ENCODE assay signal across 14 cellular contexts in genomic region chr2:191917967-191918651, GRCh38.
DNase-seq lines count a peak whose midpoint lies in the region; ATAC-seq, FAIRE-seq and TF ChIP-seq lines count a peak whose summit lies in the region.
"Had no signal": no experiment of that assay in that cellular context is flagged by ENCODE, and none has a peak within 500 bp of the region (broad histone marks: within the 10 kb centered on the region; RNA-seq: fewer than 3 reads in every experiment).

No MANE protein-coding gene starts in this region.

- no peak overlapping the region for H3K4me2 ChIP-seq in keratinocyte (ENCODE audit: control insufficient read depth, extremely low read depth, insufficient read depth, low read depth, low read length)

- ATAC-seq in Right ventricle myocardium superior (ENCODE audit: poor library complexity) (peak; percentile 96), GM21360 (IDR thresholded peaks at IDR 0.05; ENCODE audit: unreplicated experiment) (no peak), GM18517 (IDR thresholded peaks at IDR 0.05; ENCODE audit: unreplicated experiment) (no peak)

- no peaks in the 10 kb centered on the region for H4K20me1 ChIP-seq in keratinocyte (ENCODE audit: control insufficient read depth, extremely low read depth, insufficient read depth, low read length)

- peak overlapping the region; percentile 62 for H3K27ac Mint-ChIP-seq in chondrocyte (ENCODE audit: unreplicated experiment)
- H3K27ac Mint-ChIP-seq: T-helper 1 cell treated with Interleukin-12 subunit alpha and Interleukin-12 subunit beta and Interleukin-4 antibody, amounts not matched to agents 30 μg/mL and 1 μg/mL, for 36 hours had no signal

- H3K9me3 ChIP-seq in right atrium auricular region, result no peaks in the 10 kb centered on the region
- no peaks in the 10 kb centered on the region for H3K9me3 ChIP-seq in keratinocyte (ENCODE audit: control insufficient read depth, low read depth, low read length)

- H3K36me3 ChIP-seq in right atrium auricular region (no peaks in the 10 kb centered on the region), keratinocyte (ENCODE audit: control insufficient read depth in 2 of 2, extremely low read depth in 1 of 2, insufficient read depth in 2 of 2, low read length in 2 of 2) (no peaks in the 10 kb centered on the region)

- H3K27me3 ChIP-seq in right atrium auricular region (no peaks in the 10 kb centered on the region), keratinocyte (ENCODE audit: control insufficient read depth, extremely low read depth, insufficient read depth, low read length) (no peaks in the 10 kb centered on the region)

- intact Hi-C loops in Right ventricle myocardium superior (cut with DNase I), result loop anchor here (10.0 kb wide), 1 partner anchor 103 kb away; no protein-coding TSS in a partner anchor

- DNase-seq in Right ventricle myocardium superior, result peak; percentile 48
- DNase-seq in right atrium auricular region (ENCODE audit: low spot score), result no peak
- no peak for DNase-seq in chondrocyte (ENCODE audit: low spot score)
- DNase-seq in keratinocyte (ENCODE audit: low read depth, low spot score), result no peak
- DNase-seq in OCI-M1 (lab: John Stamatoyannopoulos, UW), result no peak
- DNase-seq in AML-193 (lab: John Stamatoyannopoulos, UW), result no peak
- DNase-seq: activated CD8-positive, alpha-beta memory T cell treated with anti-CD3 and anti-CD28 coated beads for 24 hours; NCI-H1417 treated with DMSO at 0.1 percent for 48 hours; stimulated activated CD4-positive, alpha-beta T cell treated with anti-CD3 and anti-CD28 coated beads, Interleukin-1b, Interleukin-23, amount 100 ng/mL, for 48 hours had no signal

- peak overlapping the region; percentile 33 for H2AFZ ChIP-seq in keratinocyte (ENCODE audit: control insufficient read depth, low read length)

- no peaks in the 10 kb centered on the region for H3K36me3 Mint-ChIP-seq in chondrocyte (ENCODE audit: low read depth)

- H3K4me3 ChIP-seq in right atrium auricular region (no peak overlapping the region), keratinocyte (ENCODE audit: control insufficient read depth in 2 of 3, extremely low read depth in 1 of 3, insufficient read depth in 2 of 3, low read depth in 1 of 3, low read length in 3 of 3) (no peak overlapping the region)

- H3K27ac ChIP-seq in right atrium auricular region, result no peak overlapping the region
- no peak overlapping the region for H3K27ac ChIP-seq in keratinocyte (ENCODE audit: control insufficient read depth, insufficient read depth, low read length)
- H3K27ac ChIP-seq: RWPE1 had no signal

- H3K4me1 Mint-ChIP-seq in chondrocyte (ENCODE audit: low read depth), result peaks cover 6% of the 10 kb centered on the region

- no peak for FAIRE-seq in keratinocyte (lab: Jason Lieb, UNC)
- FAIRE-seq: colon had no signal

- H3K9me3 Mint-ChIP-seq in chondrocyte (ENCODE audit: low read depth), result peaks cover 3% of the 10 kb centered on the region
- H3K9me3 Mint-ChIP-seq: T-helper 1 cell treated with Interleukin-12 subunit alpha and Interleukin-12 subunit beta and Interleukin-4 antibody, amounts not matched to agents 30 μg/mL and 1 μg/mL, for 36 hours had no signal

- TF ChIP-seq CTCF in right atrium auricular region (IDR thresholded peaks at IDR 0.05), result no peak
- no peak for TF ChIP-seq CTCF in chondrocyte (IDR thresholded peaks at IDR 0.05)
- TF ChIP-seq CTCF in keratinocyte (optimal IDR thresholded peaks at IDR 0.05 in 1 of 3, IDR thresholded peaks at IDR 0.05 in 1 of 3, conservative IDR thresholded peaks at IDR 0.05 in 1 of 3; ENCODE audit: extremely low read depth in 1 of 3, insufficient read depth in 2 of 3, low read length in 3 of 3), result no peak

- H3K4me3 Mint-ChIP-seq in chondrocyte (ENCODE audit: unreplicated experiment), result no peak overlapping the region
- H3K4me3 Mint-ChIP-seq: T-helper 1 cell treated with Interleukin-12 subunit alpha and Interleukin-12 subunit beta and Interleukin-4 antibody, amounts not matched to agents 30 μg/mL and 1 μg/mL, for 36 hours had no signal

- no peak overlapping the region for H3K9ac ChIP-seq in keratinocyte (ENCODE audit: control insufficient read depth, extremely low read depth, insufficient read depth, low read length)

- no peaks in the 10 kb centered on the region for H3K79me2 ChIP-seq in keratinocyte (ENCODE audit: control insufficient read depth, insufficient read depth, low read length)

- H3K4me1 ChIP-seq in right atrium auricular region (peaks cover 0 to 7% of the 10 kb centered on the region in 2 donors), keratinocyte (ENCODE audit: control insufficient read depth, extremely low read depth, insufficient read depth, low read length) (no peaks in the 10 kb centered on the region)

- no peaks in the 10 kb centered on the region for H3K27me3 Mint-ChIP-seq in chondrocyte (ENCODE audit: low read depth)

- dilution Hi-C loops in keratinocyte (cut with MboI; ENCODE audit: extremely low pct_ligation_motif_present, low sequenced_read_pairs), result no loop called here

- H3K9me1 ChIP-seq in keratinocyte (ENCODE audit: control insufficient read depth, extremely low read depth, insufficient read depth, low read length), result no peaks in the 10 kb centered on the region
